Comparison of ENCODE assay signal across 1 cellular context in the genomic region with DNA sequence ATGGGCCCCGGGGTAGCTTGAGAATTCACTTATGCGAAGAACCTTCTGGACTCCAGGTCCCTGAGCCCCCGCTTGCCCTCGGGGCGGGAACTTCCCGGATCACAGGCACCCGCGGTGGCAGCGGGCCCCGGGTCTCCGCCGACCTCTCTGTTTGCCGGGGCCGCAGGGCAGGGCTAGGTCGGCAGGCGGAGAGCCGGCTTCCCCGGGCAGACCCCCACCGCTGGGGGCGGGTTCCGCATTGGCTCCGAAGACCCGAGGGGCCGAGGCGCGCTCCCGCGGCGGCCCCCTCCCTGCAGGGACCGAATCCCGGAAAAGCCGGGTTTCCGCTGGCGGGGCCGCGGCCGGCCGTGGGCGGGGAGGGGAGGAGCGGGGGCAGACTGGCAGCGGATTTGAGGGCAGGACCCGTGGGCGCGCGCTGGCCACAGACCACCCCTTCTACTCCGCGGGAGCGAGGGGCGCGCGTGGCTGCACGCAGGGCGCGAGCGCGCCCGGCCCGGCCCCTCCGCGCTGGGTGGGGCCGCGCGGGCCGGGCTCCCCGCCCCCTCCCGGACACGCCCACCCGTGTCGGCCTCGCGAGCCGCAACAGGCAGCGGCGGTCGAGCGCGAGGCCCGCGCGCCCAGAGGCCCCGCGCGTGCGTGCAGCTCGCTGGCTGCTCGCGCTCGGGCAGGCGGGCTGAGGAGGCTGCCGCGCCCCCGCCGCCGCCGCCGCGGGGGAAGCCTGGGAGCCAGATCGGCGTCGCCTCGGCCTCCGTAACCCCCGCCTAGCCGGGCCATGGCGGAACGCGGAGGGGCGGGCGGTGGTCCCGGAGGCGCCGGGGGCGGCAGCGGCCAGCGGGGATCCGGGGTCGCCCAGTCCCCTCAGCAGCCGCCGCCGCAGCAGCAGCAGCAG.
TF ChIP-seq lines count a peak whose summit lies in the region.

A gene (plus strand): TSS at position 558 of the 889 bp plus-strand sequence. CDS start 215 bp downstream, at position 773.

TF ChIP-seq in GM12878, 131 proteins besides CTCF, POLR2A, EP300 and RAD21 (continued from another document):
- TF ChIP-seq, protein P1, sequence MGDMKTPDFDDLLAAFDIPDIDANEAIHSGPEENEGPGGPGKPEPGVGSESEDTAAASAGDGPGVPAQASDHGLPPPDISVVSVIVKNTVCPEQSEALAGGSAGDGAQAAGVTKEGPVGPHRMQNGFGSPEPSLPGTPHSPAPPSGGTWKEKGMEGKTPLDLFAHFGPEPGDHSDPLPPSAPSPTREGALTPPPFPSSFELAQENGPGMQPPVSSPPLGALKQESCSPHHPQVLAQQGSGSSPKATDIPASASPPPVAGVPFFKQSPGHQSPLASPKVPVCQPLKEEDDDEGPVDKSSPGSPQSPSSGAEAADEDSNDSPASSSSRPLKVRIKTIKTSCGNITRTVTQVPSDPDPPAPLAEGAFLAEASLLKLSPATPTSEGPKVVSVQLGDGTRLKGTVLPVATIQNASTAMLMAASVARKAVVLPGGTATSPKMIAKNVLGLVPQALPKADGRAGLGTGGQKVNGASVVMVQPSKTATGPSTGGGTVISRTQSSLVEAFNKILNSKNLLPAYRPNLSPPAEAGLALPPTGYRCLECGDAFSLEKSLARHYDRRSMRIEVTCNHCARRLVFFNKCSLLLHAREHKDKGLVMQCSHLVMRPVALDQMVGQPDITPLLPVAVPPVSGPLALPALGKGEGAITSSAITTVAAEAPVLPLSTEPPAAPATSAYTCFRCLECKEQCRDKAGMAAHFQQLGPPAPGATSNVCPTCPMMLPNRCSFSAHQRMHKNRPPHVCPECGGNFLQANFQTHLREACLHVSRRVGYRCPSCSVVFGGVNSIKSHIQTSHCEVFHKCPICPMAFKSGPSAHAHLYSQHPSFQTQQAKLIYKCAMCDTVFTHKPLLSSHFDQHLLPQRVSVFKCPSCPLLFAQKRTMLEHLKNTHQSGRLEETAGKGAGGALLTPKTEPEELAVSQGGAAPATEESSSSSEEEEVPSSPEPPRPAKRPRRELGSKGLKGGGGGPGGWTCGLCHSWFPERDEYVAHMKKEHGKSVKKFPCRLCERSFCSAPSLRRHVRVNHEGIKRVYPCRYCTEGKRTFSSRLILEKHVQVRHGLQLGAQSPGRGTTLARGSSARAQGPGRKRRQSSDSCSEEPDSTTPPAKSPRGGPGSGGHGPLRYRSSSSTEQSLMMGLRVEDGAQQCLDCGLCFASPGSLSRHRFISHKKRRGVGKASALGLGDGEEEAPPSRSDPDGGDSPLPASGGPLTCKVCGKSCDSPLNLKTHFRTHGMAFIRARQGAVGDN (IDR thresholded peaks at IDR 0.05) = peak; percentile 9; the same call in 1 of the 2 replicates
- TF ChIP-seq POLR2AphosphoS5 (IDR thresholded peaks at IDR 0.05; ENCODE audit: low read length) (0 out of 2 replicates have a peak, but pooled peaks have one; percentile 16), LARP7 (IDR thresholded peaks at IDR 0.05) (peak; percentile 96), SMAD5 (IDR thresholded peaks at IDR 0.05; ENCODE audit: low read depth) (peak; percentile 56; the same call in 1 of the 2 replicates)
